In the genomic region with DNA sequence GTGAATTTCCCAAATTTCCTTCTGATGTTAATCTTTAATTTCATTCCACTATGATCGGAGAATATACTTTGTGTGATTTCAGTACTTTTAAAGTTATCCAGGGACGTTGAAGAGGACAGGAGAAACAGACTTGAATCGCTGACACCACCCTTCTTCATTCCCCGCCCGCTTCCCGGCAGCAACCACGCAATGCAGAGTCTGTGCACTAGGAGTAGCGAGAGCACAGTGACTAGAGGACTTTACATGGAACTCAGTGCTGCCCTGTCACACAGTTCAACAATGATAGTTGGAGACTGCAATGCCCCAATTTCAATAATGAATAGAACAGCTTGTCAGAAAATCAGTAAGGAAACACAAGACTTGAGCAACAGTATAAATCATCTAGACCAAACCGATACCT, we compare ENCODE assay signal across 16 cellular contexts.
"Had no signal": no experiment of that assay in that cellular context is flagged by ENCODE, and none has a peak within 500 bp of the region (broad histone marks: within the 10 kb centered on the region; RNA-seq: fewer than 3 reads in every experiment).

No MANE protein-coding gene starts in this region.

- H3K4me3 Mint-ChIP-seq: activated CD8-positive, alpha-beta T cell treated with anti-CD3 and anti-CD28 coated beads, Interleukin-2, amount 10 ng/mL, durations not matched to agents 7 days and 5 days; activated naive CD8-positive, alpha-beta T cell treated with anti-CD3 and anti-CD28 coated beads, Interleukin-2, amount 10 ng/mL, durations not matched to agents 7 days and 5 days had no signal

- DNase-seq: activated CD4-positive, alpha-beta T cell treated with anti-CD3 and anti-CD28 coated beads for 48 hours; activated CD8-positive, alpha-beta memory T cell treated with anti-CD3 and anti-CD28 coated beads, Interleukin-2, amount 50 U/mL, for 48 hours; activated CD8-positive, alpha-beta T cell treated with anti-CD3 and anti-CD28 coated beads, Interleukin-2, amount 10 ng/mL, durations not matched to agents 7 days and 5 days; activated naive CD8-positive, alpha-beta T cell treated with anti-CD3 and anti-CD28 coated beads, Interleukin-2, amount 10 ng/mL, durations not matched to agents 7 days and 5 days; aorta; dorsolateral prefrontal cortex; esophagus squamous epithelium; foreskin fibroblast; left ventricle myocardium inferior; pancreas; stimulated activated CD4-positive, alpha-beta T cell treated with anti-CD3 and anti-CD28 coated beads, Interleukin-4, amount 100 ng/mL, for 24 hours; stomach; T1000; uterus had no signal

- H3K27ac Mint-ChIP-seq: activated CD8-positive, alpha-beta T cell treated with anti-CD3 and anti-CD28 coated beads, Interleukin-2, amount 10 ng/mL, durations not matched to agents 7 days and 5 days; activated naive CD8-positive, alpha-beta T cell treated with anti-CD3 and anti-CD28 coated beads, Interleukin-2, amount 10 ng/mL, durations not matched to agents 7 days and 5 days had no signal

- H3K36me3 ChIP-seq: thoracic aorta, uterus had no signal

- H3K27ac ChIP-seq: esophagus squamous epithelium, left ventricle myocardium inferior, pancreas, stomach, thoracic aorta, uterus, VCaP had no signal

- H3K27me3 ChIP-seq: dorsolateral prefrontal cortex, esophagus squamous epithelium, pancreas, stomach, uterus had no signal

- H3K4me1 ChIP-seq: pancreas, uterus had no signal

- H3K9me3 ChIP-seq: esophagus squamous epithelium, pancreas, thoracic aorta, uterus had no signal

- H3K27me3 Mint-ChIP-seq: activated naive CD8-positive, alpha-beta T cell treated with anti-CD3 and anti-CD28 coated beads, Interleukin-2, amount 10 ng/mL, durations not matched to agents 7 days and 5 days had no signal

- H3K4me3 ChIP-seq: dorsolateral prefrontal cortex, esophagus squamous epithelium, left ventricle myocardium inferior, pancreas, stomach, thoracic aorta, uterus had no signal
